In the genomic region with DNA sequence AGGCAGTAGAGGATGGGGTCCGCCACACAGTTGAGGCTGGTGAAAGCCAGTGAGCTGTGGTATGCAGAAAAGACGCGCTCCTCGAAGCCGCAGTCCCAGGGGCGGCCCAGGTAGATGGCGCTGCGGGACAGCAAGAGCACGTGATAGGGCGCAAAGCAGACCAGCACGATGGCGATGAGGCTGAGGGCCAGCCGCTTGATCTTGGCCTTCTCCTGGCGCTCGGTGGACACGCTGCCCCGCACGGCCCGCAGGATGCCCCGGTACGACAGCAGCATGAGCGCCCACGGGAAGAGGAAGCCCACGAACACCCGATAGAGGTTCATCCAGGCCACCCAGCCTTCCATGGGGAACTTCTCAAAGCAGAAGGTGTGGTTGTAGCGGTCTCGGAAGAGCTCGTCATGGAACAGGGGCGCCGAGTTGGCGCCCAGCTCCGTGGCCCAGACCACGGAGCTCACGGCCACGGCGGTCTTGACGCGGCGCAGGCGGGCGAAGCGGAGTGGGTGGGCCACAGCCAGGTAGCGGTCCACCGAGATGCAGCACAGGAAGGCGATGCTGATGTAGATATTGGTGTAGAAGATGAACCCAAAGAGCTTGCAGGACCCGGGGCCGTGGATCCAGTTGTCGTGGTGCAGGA, we compare ENCODE assay signal across 1 cellular context.
TF ChIP-seq lines count a peak whose summit lies in the region.

No MANE protein-coding gene starts in this region.

TF ChIP-seq in GM12878, 131 proteins besides CTCF, POLR2A, EP300 and RAD21 (continued from another document):
- TF ChIP-seq, protein P1, sequence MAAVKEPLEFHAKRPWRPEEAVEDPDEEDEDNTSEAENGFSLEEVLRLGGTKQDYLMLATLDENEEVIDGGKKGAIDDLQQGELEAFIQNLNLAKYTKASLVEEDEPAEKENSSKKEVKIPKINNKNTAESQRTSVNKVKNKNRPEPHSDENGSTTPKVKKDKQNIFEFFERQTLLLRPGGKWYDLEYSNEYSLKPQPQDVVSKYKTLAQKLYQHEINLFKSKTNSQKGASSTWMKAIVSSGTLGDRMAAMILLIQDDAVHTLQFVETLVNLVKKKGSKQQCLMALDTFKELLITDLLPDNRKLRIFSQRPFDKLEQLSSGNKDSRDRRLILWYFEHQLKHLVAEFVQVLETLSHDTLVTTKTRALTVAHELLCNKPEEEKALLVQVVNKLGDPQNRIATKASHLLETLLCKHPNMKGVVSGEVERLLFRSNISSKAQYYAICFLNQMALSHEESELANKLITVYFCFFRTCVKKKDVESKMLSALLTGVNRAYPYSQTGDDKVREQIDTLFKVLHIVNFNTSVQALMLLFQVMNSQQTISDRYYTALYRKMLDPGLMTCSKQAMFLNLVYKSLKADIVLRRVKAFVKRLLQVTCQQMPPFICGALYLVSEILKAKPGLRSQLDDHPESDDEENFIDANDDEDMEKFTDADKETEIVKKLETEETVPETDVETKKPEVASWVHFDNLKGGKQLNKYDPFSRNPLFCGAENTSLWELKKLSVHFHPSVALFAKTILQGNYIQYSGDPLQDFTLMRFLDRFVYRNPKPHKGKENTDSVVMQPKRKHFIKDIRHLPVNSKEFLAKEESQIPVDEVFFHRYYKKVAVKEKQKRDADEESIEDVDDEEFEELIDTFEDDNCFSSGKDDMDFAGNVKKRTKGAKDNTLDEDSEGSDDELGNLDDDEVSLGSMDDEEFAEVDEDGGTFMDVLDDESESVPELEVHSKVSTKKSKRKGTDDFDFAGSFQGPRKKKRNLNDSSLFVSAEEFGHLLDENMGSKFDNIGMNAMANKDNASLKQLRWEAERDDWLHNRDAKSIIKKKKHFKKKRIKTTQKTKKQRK (IDR thresholded peaks at IDR 0.05; ENCODE audit: low read depth, low read length): no peak
- no peak for TF ChIP-seq NRF1 (conservative IDR thresholded peaks at IDR 0.05; ENCODE audit: low read depth, low read length)
